1 cellular context compared by ENCODE assay signal in the genomic region with DNA sequence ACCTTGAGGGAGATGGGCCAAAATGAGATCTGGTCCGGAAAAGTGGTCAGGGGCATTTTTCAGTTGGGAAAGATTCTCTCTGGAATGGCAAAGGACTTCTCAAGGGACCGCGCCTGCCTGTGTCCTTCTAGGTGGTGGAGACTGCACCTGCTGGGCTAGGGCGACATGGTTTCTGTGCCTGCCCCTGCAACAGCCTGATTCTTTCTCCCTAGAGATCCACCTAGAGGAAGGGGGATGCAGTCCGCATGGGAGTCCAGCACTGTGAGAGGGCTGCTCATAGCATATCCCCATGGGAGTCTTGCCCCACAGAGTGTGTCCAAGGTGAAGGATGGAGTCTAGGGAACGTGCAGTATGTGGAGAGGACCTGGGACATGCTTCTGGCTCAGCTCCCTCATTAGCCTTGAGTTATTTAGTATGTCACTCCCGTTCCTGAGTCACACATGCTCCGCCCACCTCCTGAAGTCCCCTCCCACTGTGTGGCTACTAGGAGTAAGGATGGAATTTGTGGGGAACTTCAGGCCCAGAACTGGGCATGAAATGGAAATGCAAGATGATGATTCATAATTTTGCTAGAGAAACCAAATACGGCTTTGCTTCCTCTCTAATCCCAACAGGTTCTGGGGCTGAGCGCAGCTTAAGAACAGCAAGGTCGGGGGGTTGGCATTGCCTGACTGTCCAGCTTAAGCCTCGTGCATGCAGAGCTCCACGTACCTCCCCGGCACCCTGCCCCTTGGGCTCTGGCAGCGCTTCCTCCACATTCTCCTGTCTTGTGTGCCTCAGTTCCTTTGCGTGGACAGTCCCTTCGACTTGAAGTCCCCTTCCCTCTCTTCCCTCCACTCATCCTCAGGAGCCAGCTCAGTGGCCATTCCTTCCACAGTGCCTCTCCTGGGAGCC.
TF ChIP-seq lines count a peak whose summit lies in the region.

No MANE protein-coding gene starts in this region.

TF ChIP-seq in WTC11, 78 proteins besides CTCF, POLR2A, EP300 and RAD21 (continued from another document):
- no peak for TF ChIP-seq USF1 (CRISPR knock-in tag; IDR thresholded peaks at IDR 0.05)
- no peak for TF ChIP-seq ATF1 (CRISPR knock-in tag; IDR thresholded peaks at IDR 0.05)
- TF ChIP-seq MLX (CRISPR knock-in tag; IDR thresholded peaks at IDR 0.05), result no peak
- TF ChIP-seq PRRX2 (CRISPR knock-in tag; IDR thresholded peaks at IDR 0.05), result no peak
- TF ChIP-seq IRF2 (CRISPR knock-in tag; IDR thresholded peaks at IDR 0.05; ENCODE audit: borderline replicate concordance, low read depth), result no peak
- no peak for TF ChIP-seq ZNF416 (CRISPR knock-in tag; IDR thresholded peaks at IDR 0.05)
- TF ChIP-seq, protein P1, sequence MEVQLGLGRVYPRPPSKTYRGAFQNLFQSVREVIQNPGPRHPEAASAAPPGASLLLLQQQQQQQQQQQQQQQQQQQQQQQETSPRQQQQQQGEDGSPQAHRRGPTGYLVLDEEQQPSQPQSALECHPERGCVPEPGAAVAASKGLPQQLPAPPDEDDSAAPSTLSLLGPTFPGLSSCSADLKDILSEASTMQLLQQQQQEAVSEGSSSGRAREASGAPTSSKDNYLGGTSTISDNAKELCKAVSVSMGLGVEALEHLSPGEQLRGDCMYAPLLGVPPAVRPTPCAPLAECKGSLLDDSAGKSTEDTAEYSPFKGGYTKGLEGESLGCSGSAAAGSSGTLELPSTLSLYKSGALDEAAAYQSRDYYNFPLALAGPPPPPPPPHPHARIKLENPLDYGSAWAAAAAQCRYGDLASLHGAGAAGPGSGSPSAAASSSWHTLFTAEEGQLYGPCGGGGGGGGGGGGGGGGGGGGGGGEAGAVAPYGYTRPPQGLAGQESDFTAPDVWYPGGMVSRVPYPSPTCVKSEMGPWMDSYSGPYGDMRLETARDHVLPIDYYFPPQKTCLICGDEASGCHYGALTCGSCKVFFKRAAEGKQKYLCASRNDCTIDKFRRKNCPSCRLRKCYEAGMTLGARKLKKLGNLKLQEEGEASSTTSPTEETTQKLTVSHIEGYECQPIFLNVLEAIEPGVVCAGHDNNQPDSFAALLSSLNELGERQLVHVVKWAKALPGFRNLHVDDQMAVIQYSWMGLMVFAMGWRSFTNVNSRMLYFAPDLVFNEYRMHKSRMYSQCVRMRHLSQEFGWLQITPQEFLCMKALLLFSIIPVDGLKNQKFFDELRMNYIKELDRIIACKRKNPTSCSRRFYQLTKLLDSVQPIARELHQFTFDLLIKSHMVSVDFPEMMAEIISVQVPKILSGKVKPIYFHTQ (CRISPR knock-in tag; IDR thresholded peaks at IDR 0.05), result no peak
- no peak for TF ChIP-seq GTF2I (CRISPR knock-in tag; conservative IDR thresholded peaks at IDR 0.05)
- TF ChIP-seq ZNF423 (CRISPR knock-in tag; IDR thresholded peaks at IDR 0.05), result no peak
- TF ChIP-seq ZNF232 (CRISPR knock-in tag; IDR thresholded peaks at IDR 0.05), result no peak
- TF ChIP-seq, protein P2, sequence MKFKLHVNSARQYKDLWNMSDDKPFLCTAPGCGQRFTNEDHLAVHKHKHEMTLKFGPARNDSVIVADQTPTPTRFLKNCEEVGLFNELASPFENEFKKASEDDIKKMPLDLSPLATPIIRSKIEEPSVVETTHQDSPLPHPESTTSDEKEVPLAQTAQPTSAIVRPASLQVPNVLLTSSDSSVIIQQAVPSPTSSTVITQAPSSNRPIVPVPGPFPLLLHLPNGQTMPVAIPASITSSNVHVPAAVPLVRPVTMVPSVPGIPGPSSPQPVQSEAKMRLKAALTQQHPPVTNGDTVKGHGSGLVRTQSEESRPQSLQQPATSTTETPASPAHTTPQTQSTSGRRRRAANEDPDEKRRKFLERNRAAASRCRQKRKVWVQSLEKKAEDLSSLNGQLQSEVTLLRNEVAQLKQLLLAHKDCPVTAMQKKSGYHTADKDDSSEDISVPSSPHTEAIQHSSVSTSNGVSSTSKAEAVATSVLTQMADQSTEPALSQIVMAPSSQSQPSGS (CRISPR knock-in tag; IDR thresholded peaks at IDR 0.05; ENCODE audit: borderline replicate concordance, low read depth), result no peak
- TF ChIP-seq SOX15 (CRISPR knock-in tag; IDR thresholded peaks at IDR 0.05), result no peak
- no peak for TF ChIP-seq ELF4 (CRISPR knock-in tag; IDR thresholded peaks at IDR 0.05; ENCODE audit: low read depth)
- no peak for TF ChIP-seq TCF7 (CRISPR knock-in tag; IDR thresholded peaks at IDR 0.05; ENCODE audit: low read depth)
- TF ChIP-seq JUN (CRISPR knock-in tag; IDR thresholded peaks at IDR 0.05), result no peak
- no peak for TF ChIP-seq NR2C2 (CRISPR knock-in tag; IDR thresholded peaks at IDR 0.05)
